ENCODE assay signal across 1 cellular context in the genomic region with DNA sequence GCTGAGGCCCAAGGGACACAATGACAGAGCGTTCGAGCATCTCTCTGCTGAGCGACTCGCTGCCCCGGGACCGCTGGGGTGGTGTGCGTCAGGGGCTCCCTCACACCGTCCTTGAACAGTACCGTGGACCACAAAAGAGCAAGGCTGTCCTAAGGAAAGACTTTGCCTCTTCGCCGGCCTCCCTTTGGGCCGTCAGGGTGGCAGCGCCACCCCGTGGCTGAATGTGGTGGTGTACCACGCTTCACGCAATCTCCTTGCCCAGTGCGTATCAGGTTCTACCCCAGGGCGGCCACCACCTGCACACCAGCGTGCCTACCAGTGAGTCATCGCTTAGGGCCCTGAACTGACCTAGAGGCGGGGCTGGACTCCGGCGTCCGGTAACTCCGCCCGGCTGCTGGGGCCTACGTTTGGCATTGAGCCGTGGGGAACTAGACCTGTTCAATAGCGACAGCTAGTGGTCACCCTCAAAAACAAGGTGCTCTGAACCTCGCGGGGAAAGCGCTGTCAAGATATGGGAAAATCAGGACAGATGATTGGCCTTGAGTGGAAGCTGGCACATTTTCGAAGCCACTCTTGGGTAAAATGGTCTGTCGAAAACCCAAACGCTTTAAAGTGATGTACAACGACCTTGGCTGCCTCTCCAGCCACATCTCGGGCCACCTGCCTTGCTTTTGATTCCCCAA.
A peak's percentile ranks its signal among the peaks of the same experiment; 100 is the strongest.
TF ChIP-seq lines count a peak whose summit lies in the region.

No MANE protein-coding gene starts in this region.

TF ChIP-seq in K562, 482 proteins besides CTCF, POLR2A, EP300 and RAD21 (continued from another document and continues in another):
- TF ChIP-seq, protein P1, sequence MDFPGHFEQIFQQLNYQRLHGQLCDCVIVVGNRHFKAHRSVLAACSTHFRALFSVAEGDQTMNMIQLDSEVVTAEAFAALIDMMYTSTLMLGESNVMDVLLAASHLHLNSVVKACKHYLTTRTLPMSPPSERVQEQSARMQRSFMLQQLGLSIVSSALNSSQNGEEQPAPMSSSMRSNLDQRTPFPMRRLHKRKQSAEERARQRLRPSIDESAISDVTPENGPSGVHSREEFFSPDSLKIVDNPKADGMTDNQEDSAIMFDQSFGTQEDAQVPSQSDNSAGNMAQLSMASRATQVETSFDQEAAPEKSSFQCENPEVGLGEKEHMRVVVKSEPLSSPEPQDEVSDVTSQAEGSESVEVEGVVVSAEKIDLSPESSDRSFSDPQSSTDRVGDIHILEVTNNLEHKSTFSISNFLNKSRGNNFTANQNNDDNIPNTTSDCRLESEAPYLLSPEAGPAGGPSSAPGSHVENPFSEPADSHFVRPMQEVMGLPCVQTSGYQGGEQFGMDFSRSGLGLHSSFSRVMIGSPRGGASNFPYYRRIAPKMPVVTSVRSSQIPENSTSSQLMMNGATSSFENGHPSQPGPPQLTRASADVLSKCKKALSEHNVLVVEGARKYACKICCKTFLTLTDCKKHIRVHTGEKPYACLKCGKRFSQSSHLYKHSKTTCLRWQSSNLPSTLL (IDR thresholded peaks at IDR 0.05): no peak
- no peak for TF ChIP-seq ZNF589 (CRISPR knock-in tag; IDR thresholded peaks at IDR 0.05; ENCODE audit: low read depth)
- no peak for TF ChIP-seq EGR1 (conservative IDR thresholded peaks at IDR 0.05)
- TF ChIP-seq, protein P2, sequence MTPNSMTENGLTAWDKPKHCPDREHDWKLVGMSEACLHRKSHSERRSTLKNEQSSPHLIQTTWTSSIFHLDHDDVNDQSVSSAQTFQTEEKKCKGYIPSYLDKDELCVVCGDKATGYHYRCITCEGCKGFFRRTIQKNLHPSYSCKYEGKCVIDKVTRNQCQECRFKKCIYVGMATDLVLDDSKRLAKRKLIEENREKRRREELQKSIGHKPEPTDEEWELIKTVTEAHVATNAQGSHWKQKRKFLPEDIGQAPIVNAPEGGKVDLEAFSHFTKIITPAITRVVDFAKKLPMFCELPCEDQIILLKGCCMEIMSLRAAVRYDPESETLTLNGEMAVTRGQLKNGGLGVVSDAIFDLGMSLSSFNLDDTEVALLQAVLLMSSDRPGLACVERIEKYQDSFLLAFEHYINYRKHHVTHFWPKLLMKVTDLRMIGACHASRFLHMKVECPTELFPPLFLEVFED (CRISPR knock-in tag; conservative IDR thresholded peaks at IDR 0.05): 0 out of 2 replicates have a peak, but pooled peaks have one; percentile 4
- no peak for TF ChIP-seq ZNF197 (CRISPR knock-in tag; IDR thresholded peaks at IDR 0.05; ENCODE audit: low read depth)
- no peak for TF ChIP-seq LARP7 (IDR thresholded peaks at IDR 0.05)
- TF ChIP-seq, protein P3, sequence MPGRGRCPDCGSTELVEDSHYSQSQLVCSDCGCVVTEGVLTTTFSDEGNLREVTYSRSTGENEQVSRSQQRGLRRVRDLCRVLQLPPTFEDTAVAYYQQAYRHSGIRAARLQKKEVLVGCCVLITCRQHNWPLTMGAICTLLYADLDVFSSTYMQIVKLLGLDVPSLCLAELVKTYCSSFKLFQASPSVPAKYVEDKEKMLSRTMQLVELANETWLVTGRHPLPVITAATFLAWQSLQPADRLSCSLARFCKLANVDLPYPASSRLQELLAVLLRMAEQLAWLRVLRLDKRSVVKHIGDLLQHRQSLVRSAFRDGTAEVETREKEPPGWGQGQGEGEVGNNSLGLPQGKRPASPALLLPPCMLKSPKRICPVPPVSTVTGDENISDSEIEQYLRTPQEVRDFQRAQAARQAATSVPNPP (IDR thresholded peaks at IDR 0.05; ENCODE audit: borderline replicate concordance, insufficient read depth, insufficient read length): no peak
- no peak for TF ChIP-seq TCFL5 (CRISPR knock-in tag; conservative IDR thresholded peaks at IDR 0.05)
- 0 out of 2 replicates have a peak, but pooled peaks have one; percentile 19 for TF ChIP-seq NCOA1 (IDR thresholded peaks at IDR 0.05; ENCODE audit: low read depth)
- 0 out of 4 replicates have a peak, but pooled peaks of 1 of the 2 experiments have one; percentile 4 for TF ChIP-seq KDM1A (IDR thresholded peaks at IDR 0.05)
- no peak for TF ChIP-seq PTTG1 (tag; IDR thresholded peaks at IDR 0.05; ENCODE audit: low read depth)
- TF ChIP-seq U2AF2 (optimal IDR thresholded peaks at IDR 0.05; ENCODE audit: low read depth, low read length): no peak
- TF ChIP-seq, protein P4, sequence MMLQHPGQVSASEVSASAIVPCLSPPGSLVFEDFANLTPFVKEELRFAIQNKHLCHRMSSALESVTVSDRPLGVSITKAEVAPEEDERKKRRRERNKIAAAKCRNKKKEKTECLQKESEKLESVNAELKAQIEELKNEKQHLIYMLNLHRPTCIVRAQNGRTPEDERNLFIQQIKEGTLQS (IDR thresholded peaks at IDR 0.05): peak; percentile 95
- TF ChIP-seq, protein P4 (CRISPR knock-in tag; conservative IDR thresholded peaks at IDR 0.05): peak; percentile 97
- TF ChIP-seq, protein P5, sequence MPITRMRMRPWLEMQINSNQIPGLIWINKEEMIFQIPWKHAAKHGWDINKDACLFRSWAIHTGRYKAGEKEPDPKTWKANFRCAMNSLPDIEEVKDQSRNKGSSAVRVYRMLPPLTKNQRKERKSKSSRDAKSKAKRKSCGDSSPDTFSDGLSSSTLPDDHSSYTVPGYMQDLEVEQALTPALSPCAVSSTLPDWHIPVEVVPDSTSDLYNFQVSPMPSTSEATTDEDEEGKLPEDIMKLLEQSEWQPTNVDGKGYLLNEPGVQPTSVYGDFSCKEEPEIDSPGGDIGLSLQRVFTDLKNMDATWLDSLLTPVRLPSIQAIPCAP (CRISPR knock-in tag; IDR thresholded peaks at IDR 0.05; ENCODE audit: borderline replicate concordance): no peak
- TF ChIP-seq ZNF217 (CRISPR knock-in tag; IDR thresholded peaks at IDR 0.05): no peak
- TF ChIP-seq ZFP36 (IDR thresholded peaks at IDR 0.05; ENCODE audit: low read depth, low read length, partially characterized antibody): no peak
- 0 out of 2 replicates have a peak, but pooled peaks have one; percentile 48 for TF ChIP-seq EHMT2 (IDR thresholded peaks at IDR 0.05)
- no peak; a peak in 1 of 4 replicates for TF ChIP-seq HDAC1 (IDR thresholded peaks at IDR 0.05)
- no peak for TF ChIP-seq ZNF184 (CRISPR knock-in tag; IDR thresholded peaks at IDR 0.05)
- TF ChIP-seq ARHGAP35 (IDR thresholded peaks at IDR 0.05; ENCODE audit: partially characterized antibody): no peak
- no peak for TF ChIP-seq TAF1 (IDR thresholded peaks at IDR 0.05; ENCODE audit: control insufficient read depth, extremely low read depth, insufficient read depth, low read length, severe bottlenecking)
- TF ChIP-seq U2AF1 (optimal IDR thresholded peaks at IDR 0.05; ENCODE audit: low read depth, low read length): no peak
- no peak for TF ChIP-seq MTA2 (IDR thresholded peaks at IDR 0.05; ENCODE audit: low read depth)
- no peak for TF ChIP-seq KDM2B (CRISPR knock-in tag; IDR thresholded peaks at IDR 0.05)
- TF ChIP-seq PRPF4 (IDR thresholded peaks at IDR 0.05; ENCODE audit: insufficient read depth, low read depth, low read length, poor library complexity, severe bottlenecking): no peak
- TF ChIP-seq, protein P6, sequence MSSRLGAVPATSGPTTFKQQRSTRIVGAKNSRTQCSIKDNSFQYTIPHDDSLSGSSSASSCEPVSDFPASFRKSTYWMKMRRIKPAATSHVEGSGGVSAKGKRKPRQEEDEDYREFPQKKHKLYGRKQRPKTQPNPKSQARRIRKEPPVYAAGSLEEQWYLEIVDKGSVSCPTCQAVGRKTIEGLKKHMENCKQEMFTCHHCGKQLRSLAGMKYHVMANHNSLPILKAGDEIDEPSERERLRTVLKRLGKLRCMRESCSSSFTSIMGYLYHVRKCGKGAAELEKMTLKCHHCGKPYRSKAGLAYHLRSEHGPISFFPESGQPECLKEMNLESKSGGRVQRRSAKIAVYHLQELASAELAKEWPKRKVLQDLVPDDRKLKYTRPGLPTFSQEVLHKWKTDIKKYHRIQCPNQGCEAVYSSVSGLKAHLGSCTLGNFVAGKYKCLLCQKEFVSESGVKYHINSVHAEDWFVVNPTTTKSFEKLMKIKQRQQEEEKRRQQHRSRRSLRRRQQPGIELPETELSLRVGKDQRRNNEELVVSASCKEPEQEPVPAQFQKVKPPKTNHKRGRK (tag; IDR thresholded peaks at IDR 0.05): no peak
- no peak for TF ChIP-seq ZNF143 (CRISPR knock-in tag; IDR thresholded peaks at IDR 0.05)
- TF ChIP-seq ELF2 (CRISPR knock-in tag; IDR thresholded peaks at IDR 0.05): no peak
- no peak for TF ChIP-seq PYGO2 (tag; IDR thresholded peaks at IDR 0.05)
- TF ChIP-seq HSF4 (CRISPR knock-in tag; IDR thresholded peaks at IDR 0.05; ENCODE audit: borderline replicate concordance): no peak
- TF ChIP-seq FOXA1 (IDR thresholded peaks at IDR 0.05; ENCODE audit: borderline replicate concordance): no peak
- TF ChIP-seq TBP (optimal IDR thresholded peaks at IDR 0.05; ENCODE audit: low read depth, low read length): peak; percentile 48
- TF ChIP-seq SMAD3 (CRISPR knock-in tag; conservative IDR thresholded peaks at IDR 0.05): no peak
- no peak for TF ChIP-seq TSC22D4 (tag; IDR thresholded peaks at IDR 0.05)
- no peak for TF ChIP-seq NR1H2 (CRISPR knock-in tag; IDR thresholded peaks at IDR 0.05)
- TF ChIP-seq SMARCE1 (IDR thresholded peaks at IDR 0.05): peak; percentile 78; the same call in 1 of the 2 replicates
- no peak for TF ChIP-seq PML (IDR thresholded peaks at IDR 0.05; ENCODE audit: low read length)
- no peak for TF ChIP-seq SREBF2 (CRISPR knock-in tag; IDR thresholded peaks at IDR 0.05)
- TF ChIP-seq ZNF764 (CRISPR knock-in tag; IDR thresholded peaks at IDR 0.05; ENCODE audit: low read depth): no peak
- TF ChIP-seq, protein P7, sequence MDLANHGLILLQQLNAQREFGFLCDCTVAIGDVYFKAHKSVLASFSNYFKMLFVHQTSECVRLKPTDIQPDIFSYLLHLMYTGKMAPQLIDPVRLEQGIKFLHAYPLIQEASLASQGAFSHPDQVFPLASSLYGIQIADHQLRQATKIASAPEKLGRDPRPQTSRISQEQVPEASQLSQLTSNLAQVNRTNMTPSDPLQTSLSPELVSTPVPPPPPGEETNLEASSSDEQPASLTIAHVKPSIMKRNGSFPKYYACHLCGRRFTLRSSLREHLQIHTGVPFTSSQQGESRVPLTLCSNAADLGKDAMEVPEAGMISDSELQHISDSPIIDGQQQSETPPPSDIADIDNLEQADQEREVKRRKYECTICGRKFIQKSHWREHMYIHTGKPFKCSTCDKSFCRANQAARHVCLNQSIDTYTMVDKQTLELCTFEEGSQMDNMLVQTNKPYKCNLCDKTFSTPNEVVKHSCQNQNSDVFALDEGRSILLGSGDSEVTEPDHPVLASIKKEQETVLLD (IDR thresholded peaks at IDR 0.05): peak; percentile 70; the same call in 1 of the 2 replicates
- no peak for TF ChIP-seq SRSF3 (IDR thresholded peaks at IDR 0.05; ENCODE audit: insufficient read depth, low read length)
- no peak for TF ChIP-seq GABPA (tag; conservative IDR thresholded peaks at IDR 0.05; ENCODE audit: low read depth)
- no peak for TF ChIP-seq ZNF239 (CRISPR knock-in tag; IDR thresholded peaks at IDR 0.05)
- TF ChIP-seq ZFPM2 (CRISPR knock-in tag; IDR thresholded peaks at IDR 0.05): no peak
- no peak for TF ChIP-seq HOXB6 (CRISPR knock-in tag; IDR thresholded peaks at IDR 0.05; ENCODE audit: borderline replicate concordance)
- no peak for TF ChIP-seq ZNF695 (CRISPR knock-in tag; IDR thresholded peaks at IDR 0.05)
- TF ChIP-seq, protein P8, sequence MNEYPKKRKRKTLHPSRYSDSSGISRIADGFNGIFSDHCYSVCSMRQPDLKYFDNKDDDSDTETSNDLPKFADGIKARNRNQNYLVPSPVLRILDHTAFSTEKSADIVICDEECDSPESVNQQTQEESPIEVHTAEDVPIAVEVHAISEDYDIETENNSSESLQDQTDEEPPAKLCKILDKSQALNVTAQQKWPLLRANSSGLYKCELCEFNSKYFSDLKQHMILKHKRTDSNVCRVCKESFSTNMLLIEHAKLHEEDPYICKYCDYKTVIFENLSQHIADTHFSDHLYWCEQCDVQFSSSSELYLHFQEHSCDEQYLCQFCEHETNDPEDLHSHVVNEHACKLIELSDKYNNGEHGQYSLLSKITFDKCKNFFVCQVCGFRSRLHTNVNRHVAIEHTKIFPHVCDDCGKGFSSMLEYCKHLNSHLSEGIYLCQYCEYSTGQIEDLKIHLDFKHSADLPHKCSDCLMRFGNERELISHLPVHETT (CRISPR knock-in tag; conservative IDR thresholded peaks at IDR 0.05 in 1 of 2, IDR thresholded peaks at IDR 0.05 in 1 of 2): no peak
- TF ChIP-seq SP2 (IDR thresholded peaks at IDR 0.05; ENCODE audit: extremely low read depth, low read depth, low read length, poor library complexity, severe bottlenecking): no peak
- TF ChIP-seq, protein P9, sequence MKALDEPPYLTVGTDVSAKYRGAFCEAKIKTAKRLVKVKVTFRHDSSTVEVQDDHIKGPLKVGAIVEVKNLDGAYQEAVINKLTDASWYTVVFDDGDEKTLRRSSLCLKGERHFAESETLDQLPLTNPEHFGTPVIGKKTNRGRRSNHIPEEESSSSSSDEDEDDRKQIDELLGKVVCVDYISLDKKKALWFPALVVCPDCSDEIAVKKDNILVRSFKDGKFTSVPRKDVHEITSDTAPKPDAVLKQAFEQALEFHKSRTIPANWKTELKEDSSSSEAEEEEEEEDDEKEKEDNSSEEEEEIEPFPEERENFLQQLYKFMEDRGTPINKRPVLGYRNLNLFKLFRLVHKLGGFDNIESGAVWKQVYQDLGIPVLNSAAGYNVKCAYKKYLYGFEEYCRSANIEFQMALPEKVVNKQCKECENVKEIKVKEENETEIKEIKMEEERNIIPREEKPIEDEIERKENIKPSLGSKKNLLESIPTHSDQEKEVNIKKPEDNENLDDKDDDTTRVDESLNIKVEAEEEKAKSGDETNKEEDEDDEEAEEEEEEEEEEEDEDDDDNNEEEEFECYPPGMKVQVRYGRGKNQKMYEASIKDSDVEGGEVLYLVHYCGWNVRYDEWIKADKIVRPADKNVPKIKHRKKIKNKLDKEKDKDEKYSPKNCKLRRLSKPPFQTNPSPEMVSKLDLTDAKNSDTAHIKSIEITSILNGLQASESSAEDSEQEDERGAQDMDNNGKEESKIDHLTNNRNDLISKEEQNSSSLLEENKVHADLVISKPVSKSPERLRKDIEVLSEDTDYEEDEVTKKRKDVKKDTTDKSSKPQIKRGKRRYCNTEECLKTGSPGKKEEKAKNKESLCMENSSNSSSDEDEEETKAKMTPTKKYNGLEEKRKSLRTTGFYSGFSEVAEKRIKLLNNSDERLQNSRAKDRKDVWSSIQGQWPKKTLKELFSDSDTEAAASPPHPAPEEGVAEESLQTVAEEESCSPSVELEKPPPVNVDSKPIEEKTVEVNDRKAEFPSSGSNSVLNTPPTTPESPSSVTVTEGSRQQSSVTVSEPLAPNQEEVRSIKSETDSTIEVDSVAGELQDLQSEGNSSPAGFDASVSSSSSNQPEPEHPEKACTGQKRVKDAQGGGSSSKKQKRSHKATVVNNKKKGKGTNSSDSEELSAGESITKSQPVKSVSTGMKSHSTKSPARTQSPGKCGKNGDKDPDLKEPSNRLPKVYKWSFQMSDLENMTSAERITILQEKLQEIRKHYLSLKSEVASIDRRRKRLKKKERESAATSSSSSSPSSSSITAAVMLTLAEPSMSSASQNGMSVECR (CRISPR knock-in tag; IDR thresholded peaks at IDR 0.05): no peak; the same call in 1 of the 2 replicates
